In genomic region chrX:64229145-64229544, GRCh38 we compare ENCODE assay signal across 1 cellular context.
TF ChIP-seq lines count a peak whose summit lies in the region.

No MANE protein-coding gene starts in this region.

TF ChIP-seq in HCT116, 20 proteins besides CTCF, POLR2A, EP300 and RAD21:
- TF ChIP-seq ELF1 (IDR thresholded peaks at IDR 0.05; ENCODE audit: borderline replicate concordance, low read depth) (no peak), CEBPB (IDR thresholded peaks at IDR 0.05; ENCODE audit: low read depth) (no peak), TCF7L2 (IDR thresholded peaks at IDR 0.05; ENCODE audit: borderline replicate concordance, extremely low read depth, insufficient read depth, insufficient read length) (no peak), ZNF274 (IDR thresholded peaks at IDR 0.05; ENCODE audit: low read depth, low read length) (no peak), ATF3 (IDR thresholded peaks at IDR 0.05) (no peak), EZH2 (IDR thresholded peaks at IDR 0.05) (no peak), EZH2phosphoT487 (IDR thresholded peaks at IDR 0.05; ENCODE audit: borderline replicate concordance) (no peak), EGR1 (IDR thresholded peaks at IDR 0.05; ENCODE audit: low read depth) (no peak), ZBTB33 (IDR thresholded peaks at IDR 0.05; ENCODE audit: extremely low read depth, insufficient replicate concordance, low read length) (no peak), SP1 (IDR thresholded peaks at IDR 0.05; ENCODE audit: low read depth) (no peak), ZFX (IDR thresholded peaks at IDR 0.05) (no peak), POLR2AphosphoS5 (IDR thresholded peaks at IDR 0.05; ENCODE audit: low read depth, low read length) (no peak), CBX3 (IDR thresholded peaks at IDR 0.05; ENCODE audit: low read depth) (no peak), FOSL1 (IDR thresholded peaks at IDR 0.05; ENCODE audit: low read depth) (no peak)
